Comparison of ENCODE assay signal across 17 cellular contexts in genomic region chr1:104018922-104019674, GRCh38.
"Had no signal": no experiment of that assay in that cellular context is flagged by ENCODE, and none has a peak within 500 bp of the region (broad histone marks: within the 10 kb centered on the region; RNA-seq: fewer than 3 reads in every experiment).

No MANE protein-coding gene starts in this region.

- DNase-seq: activated CD4-positive, alpha-beta T cell treated with anti-CD3 and anti-CD28 coated beads for 48 hours; activated CD8-positive, alpha-beta T cell treated with anti-CD3 and anti-CD28 coated beads for 36 hours; activated effector memory CD4-positive, alpha-beta T cell treated with Interleukin-2 at 50 U/mL for 16 hours; activated naive CD4-positive, alpha-beta T cell treated with anti-CD3 and anti-CD28 coated beads, Interleukin-2, amount 50 U/mL, for 16 hours; activated T-cell treated with anti-CD3 and anti-CD28 coated beads, Interleukin-2, amount 50 U/mL, for 4 hours; left ventricle myocardium superior; mesenchymal stem cell; natural killer cell; stimulated activated CD4-positive, alpha-beta T cell treated with anti-CD3 and anti-CD28 coated beads, Interleukin-15, amount 100 ng/mL, for 24 hours; stimulated activated CD4-positive, alpha-beta T cell treated with anti-CD3 and anti-CD28 coated beads, Interleukin-4, amount 100 ng/mL, for 1 hour; stimulated activated naive CD4-positive, alpha-beta T cell; substantia nigra; T-helper 17 cell had no signal

- ATAC-seq: activated CD8-positive, alpha-beta T cell treated with anti-CD3 and anti-CD28 coated beads for 36 hours; activated T-cell treated with anti-CD3 and anti-CD28 coated beads, Interleukin-2, amount 50 U/mL, for 4 hours; left ventricle myocardium superior; natural killer cell; T-helper 17 cell had no signal

- H3K4me1 Mint-ChIP-seq: T-helper 17 cell had no signal

- H3K4me3 Mint-ChIP-seq: activated CD8-positive, alpha-beta T cell treated with anti-CD3 and anti-CD28 coated beads for 36 hours; activated T-cell treated with anti-CD3 and anti-CD28 coated beads, Interleukin-2, amount 50 U/mL, for 4 hours; natural killer cell; T-helper 17 cell had no signal

- H3K27me3 Mint-ChIP-seq: activated CD8-positive, alpha-beta T cell treated with anti-CD3 and anti-CD28 coated beads for 36 hours; T-helper 17 cell had no signal

- H3K4me3 ChIP-seq: cardiac muscle cell, right atrium auricular region, skin epidermis, tibial nerve had no signal

- H3K27ac Mint-ChIP-seq: activated CD8-positive, alpha-beta T cell treated with anti-CD3 and anti-CD28 coated beads for 36 hours; natural killer cell; T-helper 17 cell had no signal
